In genomic region chr20:44495802-44496481, GRCh38 we compare ENCODE assay signal across 8 cellular contexts. TPM values are rescaled to one million over a fixed set of nuclear protein-coding genes. Genes with fewer than 3 reads are reported as not detected.
A peak's percentile ranks its signal among the peaks of the same experiment; 100 is the strongest.
DNase-seq lines count a peak whose midpoint lies in the region; ATAC-seq and TF ChIP-seq lines count a peak whose summit lies in the region.

No MANE protein-coding gene starts in this region.

- peaks cover 70% of the 10 kb centered on the region for H3K36me3 Mint-ChIP-seq in endodermal cell (ENCODE audit: low read depth)

- no peak for ATAC-seq in HG03280 (IDR thresholded peaks at IDR 0.05; ENCODE audit: unreplicated experiment)

- no peaks in the 10 kb centered on the region for H3K27me3 ChIP-seq in endodermal cell (ENCODE audit: control insufficient read depth, insufficient read depth, low read length, poor library complexity, severe bottlenecking)

- H3K9me3 ChIP-seq in endodermal cell (ENCODE audit: control insufficient read depth, low read length), result no peaks in the 10 kb centered on the region

- H3K27ac ChIP-seq in endodermal cell (ENCODE audit: low read depth, low read length), result no peak overlapping the region

- H3K4me3 ChIP-seq in endodermal cell (ENCODE audit: low read length), result no peak overlapping the region
- no peak overlapping the region for H3K4me3 ChIP-seq in skeletal muscle cell (ENCODE audit: low read depth, low read length)

- intact Hi-C loops in posterior vena cava (cut with DNase I), result no loop called here

- no peak overlapping the region for H3K9ac ChIP-seq in endodermal cell (ENCODE audit: extremely low read depth, low read length, poor library complexity, severe bottlenecking)

- H3K36me3 ChIP-seq in endodermal cell (ENCODE audit: control insufficient read depth, insufficient read depth, low read length), result peaks cover 97% of the 10 kb centered on the region

- peak; percentile 97 for DNase-seq in EL
- DNase-seq in NOMO-1 treated with DMSO at 0.1 percent for 48 hours (lab: John Stamatoyannopoulos, UW; ENCODE audit: unreplicated experiment), result peak; percentile 12
- DNase-seq in endodermal cell, result no peak
- DNase-seq in skeletal muscle cell (ENCODE audit: low read depth), result peak; percentile 99
- no peak for DNase-seq in posterior vena cava (ENCODE audit: low spot score)
- no peak for DNase-seq in NCI-H524 (lab: John Stamatoyannopoulos, UW)
- DNase-seq in NCI-H2171 treated with DMSO at 0.1 percent for 48 hours (lab: John Stamatoyannopoulos, UW), result no peak

- no peak overlapping the region for H3K4me3 Mint-ChIP-seq in endodermal cell

- 80 to 100% methylated on average over 1 to 3 of the region's 3 CpGs for WGBS in endodermal cell (ENCODE audit: insufficient coverage in 1 of 2, insufficient read length in 1 of 2), 2 experiments

- H3K4me1 Mint-ChIP-seq in endodermal cell, result peaks cover 19% of the 10 kb centered on the region

- no peak for TF ChIP-seq CTCF in endodermal cell (conservative IDR thresholded peaks at IDR 0.05)

- no peaks in the 10 kb centered on the region for H3K27me3 Mint-ChIP-seq in endodermal cell (ENCODE audit: insufficient read depth)

- H3K4me1 ChIP-seq in endodermal cell (ENCODE audit: control insufficient read depth, insufficient read depth, low read length), result peaks cover 14% of the 10 kb centered on the region

- no peaks in the 10 kb centered on the region for H3K9me3 Mint-ChIP-seq in endodermal cell

- H3K27ac Mint-ChIP-seq in endodermal cell, result peak overlapping the region; percentile 37

RNA-seq across cellular contexts. Expression of gene TTPAL, which starts 20.3 kb away (rescaled TPM):
- total RNA-seq in endodermal cell (10 to 100 TPM; 18.3 to 19.4 TPM), posterior vena cava (10 to 100 TPM; 11.8 to 14.3 TPM)
- 8.7 TPM for polyA plus RNA-seq in endodermal cell (2013, experiment 1 of 2)
- 7.1 TPM for polyA plus RNA-seq in endodermal cell (2013, experiment 2 of 2)

RNA-seq across cellular contexts. Expression of gene SERINC3, which starts 25.9 kb away (rescaled TPM):
- total RNA-seq in endodermal cell (10 to 100 TPM; 75.6 to 91.3 TPM), posterior vena cava (100 to 1,000 TPM in 1 of 2 donors, 10 to 100 TPM in 1; 95.0 to 104 TPM)
- 60.3 TPM for polyA plus RNA-seq in endodermal cell (2013, experiment 1 of 2)
- 61.1 TPM for polyA plus RNA-seq in endodermal cell (2013, experiment 2 of 2)

Comparison
In these comparisons a context has a peak if more than half of its experiments do, and no peak if none do; other contexts are left out.
1. DNase-seq: peak in EL (single experiment), NOMO-1 treated with DMSO at 0.1 percent for 48 hours (single experiment) and skeletal muscle cell (single experiment); none in endodermal cell (single experiment), posterior vena cava (single experiment), NCI-H524 (0 of 2) and NCI-H2171 treated with DMSO at 0.1 percent for 48 hours (single experiment).